ENCODE assay signal across 11 cellular contexts in genomic region chr9:95091574-95091970, GRCh38.
A peak's percentile ranks its signal among the peaks of the same experiment; 100 is the strongest.
DNase-seq lines count a peak whose midpoint lies in the region; ATAC-seq, FAIRE-seq and TF ChIP-seq lines count a peak whose summit lies in the region.
"Had no signal": no experiment of that assay in that cellular context is flagged by ENCODE, and none has a peak within 500 bp of the region (broad histone marks: within the 10 kb centered on the region; RNA-seq: fewer than 3 reads in every experiment).

No MANE protein-coding gene starts in this region.

- no peak overlapping the region for H2AFZ ChIP-seq in keratinocyte (ENCODE audit: control insufficient read depth, low read length)

- H3K27me3 ChIP-seq in keratinocyte (ENCODE audit: control insufficient read depth, extremely low read depth, insufficient read depth, low read length) (no peaks in the 10 kb centered on the region), adrenal gland (no peaks in the 10 kb centered on the region)

- no peak for TF ChIP-seq POLR2A in adrenal gland (IDR thresholded peaks at IDR 0.05)

- H3K9me3 ChIP-seq in keratinocyte (ENCODE audit: control insufficient read depth, low read depth, low read length): no peaks in the 10 kb centered on the region
- H3K9me3 ChIP-seq in adrenal gland (replicated peaks in 1 of 3): no peaks in the 10 kb centered on the region

- ATAC-seq in activated T-cell treated with anti-CD3 and anti-CD28 coated beads, Interleukin-2, amount 50 U/mL, for 4 hours: no peak

- no peaks in the 10 kb centered on the region for H3K27me3 Mint-ChIP-seq in activated T-cell treated with anti-CD3 and anti-CD28 coated beads, Interleukin-2, amount 50 U/mL, for 4 hours (ENCODE audit: low read depth)
- H3K27me3 Mint-ChIP-seq: central memory CD8-positive, alpha-beta T cell; stimulated activated naive CD8-positive, alpha-beta T cell treated with anti-CD3 and anti-CD28 coated beads, Interleukin-15, Interleukin-2, amounts not matched to agents 100 ng/mL and 50 ng/mL, for 24 hours had no signal

- no peaks in the 10 kb centered on the region for H4K20me1 ChIP-seq in keratinocyte (ENCODE audit: control insufficient read depth, extremely low read depth, insufficient read depth, low read length)

- peak overlapping the region; percentile 13 for H3K9ac ChIP-seq in keratinocyte (ENCODE audit: control insufficient read depth, extremely low read depth, insufficient read depth, low read length)

- intact Hi-C loops in adrenal gland (cut with DNase I): no loop called here

- DNase-seq in H4 (ENCODE audit: low spot score) (peak; percentile 57), keratinocyte (ENCODE audit: low read depth, low spot score) (no peak), adrenal gland (no peak), cerebellum (ENCODE audit: low spot score) (no peak), superior temporal gyrus (ENCODE audit: extremely low spot score) (no peak)
- no peak for DNase-seq in activated T-cell treated with anti-CD3 and anti-CD28 coated beads, Interleukin-2, amount 50 U/mL, for 4 hours
- DNase-seq: NCI-H1436 had no signal

- H3K9me3 Mint-ChIP-seq in activated T-cell treated with anti-CD3 and anti-CD28 coated beads, Interleukin-2, amount 50 U/mL, for 4 hours: no peaks in the 10 kb centered on the region
- H3K9me3 Mint-ChIP-seq: central memory CD8-positive, alpha-beta T cell; stimulated activated naive CD8-positive, alpha-beta T cell treated with anti-CD3 and anti-CD28 coated beads, Interleukin-15, Interleukin-2, amounts not matched to agents 100 ng/mL and 50 ng/mL, for 24 hours had no signal

- TF ChIP-seq CTCF in keratinocyte (optimal IDR thresholded peaks at IDR 0.05 in 1 of 3, IDR thresholded peaks at IDR 0.05 in 1 of 3, conservative IDR thresholded peaks at IDR 0.05 in 1 of 3; ENCODE audit: extremely low read depth in 1 of 3, insufficient read depth in 2 of 3, low read length in 3 of 3) (no peak), adrenal gland (IDR thresholded peaks at IDR 0.05) (no peak)

- no peak overlapping the region for H3K4me3 Mint-ChIP-seq in activated T-cell treated with anti-CD3 and anti-CD28 coated beads, Interleukin-2, amount 50 U/mL, for 4 hours
- H3K4me3 Mint-ChIP-seq: central memory CD8-positive, alpha-beta T cell; stimulated activated naive CD8-positive, alpha-beta T cell treated with anti-CD3 and anti-CD28 coated beads, Interleukin-15, Interleukin-2, amounts not matched to agents 100 ng/mL and 50 ng/mL, for 24 hours had no signal

- dilution Hi-C loops in keratinocyte (cut with MboI; ENCODE audit: extremely low pct_ligation_motif_present, low sequenced_read_pairs): no loop called here

- H3K27ac ChIP-seq in angular gyrus (ENCODE audit: low read depth, low read length): peak overlapping the region; percentile 67
- H3K27ac ChIP-seq in keratinocyte (ENCODE audit: control insufficient read depth, insufficient read depth, low read length): peak overlapping the region; percentile 70
- H3K27ac ChIP-seq in skin epidermis: peak overlapping the region in 20 of 21 experiments; percentile 35 to 83 (median 74)
- peak overlapping the region in 2 of 5 donors; percentile 59 to 63 for H3K27ac ChIP-seq in adrenal gland

- H3K36me3 ChIP-seq in keratinocyte (ENCODE audit: control insufficient read depth in 2 of 2, extremely low read depth in 1 of 2, insufficient read depth in 2 of 2, low read length in 2 of 2) (peaks cover 5 to 23% of the 10 kb centered on the region in 2 experiments), adrenal gland (replicated peaks in 1 of 2) (peaks cover 0 to 6% of the 10 kb centered on the region in 2 donors)

- H3K36me3 Mint-ChIP-seq in activated T-cell treated with anti-CD3 and anti-CD28 coated beads, Interleukin-2, amount 50 U/mL, for 4 hours (ENCODE audit: insufficient read depth): no peaks in the 10 kb centered on the region

- H3K79me2 ChIP-seq in keratinocyte (ENCODE audit: control insufficient read depth, insufficient read depth, low read length): no peaks in the 10 kb centered on the region

- FAIRE-seq in keratinocyte (lab: Jason Lieb, UNC): no peak

- H3K4me2 ChIP-seq in keratinocyte (ENCODE audit: control insufficient read depth, extremely low read depth, insufficient read depth, low read depth, low read length): peak overlapping the region; percentile 25

- H3K4me1 Mint-ChIP-seq in activated T-cell treated with anti-CD3 and anti-CD28 coated beads, Interleukin-2, amount 50 U/mL, for 4 hours (ENCODE audit: low read depth): peaks cover 9% of the 10 kb centered on the region

- H3K4me3 ChIP-seq in keratinocyte (ENCODE audit: control insufficient read depth in 2 of 3, extremely low read depth in 1 of 3, insufficient read depth in 2 of 3, low read depth in 1 of 3, low read length in 3 of 3) (no peak overlapping the region), skin epidermis (no peak overlapping the region), adrenal gland (no peak overlapping the region)

- 41 to 64% (median 55%) methylated on average over 3 to 12 of the region's 12 CpGs for WGBS in adrenal gland, 4 donors

- H3K4me1 ChIP-seq in keratinocyte (ENCODE audit: control insufficient read depth, extremely low read depth, insufficient read depth, low read length) (peaks cover 23% of the 10 kb centered on the region), adrenal gland (replicated peaks in 1 of 2) (peaks cover 9 to 34% of the 10 kb centered on the region in 2 donors)

- H3K9me1 ChIP-seq in keratinocyte (ENCODE audit: control insufficient read depth, extremely low read depth, insufficient read depth, low read length): peaks cover 4% of the 10 kb centered on the region
